In the genomic region with DNA sequence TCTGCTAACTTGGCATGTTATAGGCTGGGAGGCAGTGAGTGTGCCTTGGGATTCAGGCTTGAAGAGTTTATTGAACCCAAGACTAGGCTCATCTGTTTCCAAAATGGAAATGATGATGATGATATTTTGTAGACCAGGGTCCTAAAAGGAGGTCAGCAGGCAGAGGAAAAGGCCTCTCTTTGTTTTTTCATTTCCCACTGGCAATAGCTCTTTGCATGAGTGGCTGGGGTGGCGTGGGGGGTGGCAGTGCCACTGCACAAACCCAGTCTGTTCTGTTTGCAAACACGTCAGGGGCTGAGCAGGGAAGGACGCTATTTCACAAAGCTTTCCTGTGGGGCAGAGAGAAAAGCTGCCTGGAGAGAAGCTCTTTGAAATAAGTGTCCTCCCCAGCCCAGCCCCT, we compare ENCODE assay signal across 1 cellular context.
TF ChIP-seq lines count a peak whose summit lies in the region.

No MANE protein-coding gene starts in this region.

TF ChIP-seq in HepG2, 621 proteins besides CTCF, POLR2A, EP300 and RAD21 (continued from another document):
- TF ChIP-seq, protein P1, sequence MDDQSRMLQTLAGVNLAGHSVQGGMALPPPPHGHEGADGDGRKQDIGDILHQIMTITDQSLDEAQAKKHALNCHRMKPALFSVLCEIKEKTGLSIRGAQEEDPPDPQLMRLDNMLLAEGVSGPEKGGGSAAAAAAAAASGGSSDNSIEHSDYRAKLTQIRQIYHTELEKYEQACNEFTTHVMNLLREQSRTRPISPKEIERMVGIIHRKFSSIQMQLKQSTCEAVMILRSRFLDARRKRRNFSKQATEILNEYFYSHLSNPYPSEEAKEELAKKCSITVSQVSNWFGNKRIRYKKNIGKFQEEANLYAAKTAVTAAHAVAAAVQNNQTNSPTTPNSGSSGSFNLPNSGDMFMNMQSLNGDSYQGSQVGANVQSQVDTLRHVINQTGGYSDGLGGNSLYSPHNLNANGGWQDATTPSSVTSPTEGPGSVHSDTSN (CRISPR knock-in tag; IDR thresholded peaks at IDR 0.05; ENCODE audit: borderline replicate concordance), result no peak
